ENCODE assay signal across 8 cellular contexts in the genomic region with DNA sequence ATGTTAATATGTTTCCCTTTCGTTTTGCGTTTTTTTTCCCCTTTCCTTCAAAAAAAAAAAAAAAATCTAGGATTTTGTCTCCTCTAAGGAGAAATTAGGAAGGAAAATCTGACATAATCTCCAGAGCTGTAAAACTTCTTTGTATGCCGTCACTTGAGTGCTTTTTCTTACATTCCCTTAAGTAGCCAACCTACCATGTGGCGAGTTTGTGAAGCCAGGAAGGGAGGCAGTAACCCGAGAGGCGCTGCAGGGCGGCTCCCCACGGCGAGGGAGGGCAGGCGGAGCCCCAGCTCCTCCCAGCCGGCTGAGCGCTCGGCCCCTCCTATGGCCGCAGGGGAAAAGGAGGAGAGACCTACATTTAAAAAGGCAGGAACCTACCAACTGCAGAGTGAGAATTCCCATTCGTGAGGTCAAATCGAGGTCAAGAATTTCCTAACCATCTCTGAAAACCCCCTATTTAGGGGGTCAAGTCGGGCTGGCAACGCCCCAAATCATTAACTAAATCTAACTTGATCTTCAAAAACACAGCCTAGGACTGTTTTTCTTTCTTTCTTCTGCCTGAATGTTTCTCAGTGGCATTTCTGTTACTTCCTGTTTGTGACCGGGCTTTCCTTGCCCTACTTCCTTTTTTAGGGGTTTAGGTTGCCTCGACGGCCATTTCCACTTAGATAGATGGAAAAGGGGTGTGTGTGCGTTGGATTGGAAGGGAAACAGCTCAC.
DNase-seq lines count a peak whose midpoint lies in the region; ATAC-seq lines count a peak whose summit lies in the region.

No MANE protein-coding gene starts in this region.

- no peaks in the 10 kb centered on the region for H3K36me3 Mint-ChIP-seq in activated CD8-positive, alpha-beta memory T cell treated with anti-CD3 and anti-CD28 coated beads, Interleukin-2, amount 10 ng/mL, durations not matched to agents 7 days and 5 days

- CTCF ChIA-PET in activated CD8-positive, alpha-beta memory T cell treated with anti-CD3 and anti-CD28 coated beads, Interleukin-2, amount 10 ng/mL, durations not matched to agents 7 days and 5 days (lab: Charles Lee): interaction anchor here (0.6 to 5.7 kb wide), 27 partner anchors 9 to 485 kb away, joined by 3 to 64 read pairs (median 6); partner anchors contain the start of gene TLR1

- no peaks in the 10 kb centered on the region for H3K9me3 Mint-ChIP-seq in activated CD8-positive, alpha-beta memory T cell treated with anti-CD3 and anti-CD28 coated beads, Interleukin-2, amount 10 ng/mL, durations not matched to agents 7 days and 5 days (ENCODE audit: low read depth)

- H4K8ac ChIP-seq in mesendoderm (ENCODE audit: low read depth, low read length): no peak overlapping the region

- no peak overlapping the region for H4K5ac ChIP-seq in mesendoderm (ENCODE audit: low read length)

- ATAC-seq in GM19467 (IDR thresholded peaks at IDR 0.05; ENCODE audit: unreplicated experiment): peak; percentile 94
- peak; percentile 95 for ATAC-seq in activated CD8-positive, alpha-beta memory T cell treated with anti-CD3 and anti-CD28 coated beads, Interleukin-2, amount 10 ng/mL, durations not matched to agents 7 days and 5 days

- H3K79me2 ChIP-seq in mesendoderm (ENCODE audit: control insufficient read depth, insufficient read depth, low read length): no peaks in the 10 kb centered on the region

- H3K4me2 ChIP-seq in mesendoderm (ENCODE audit: low read length): no peak overlapping the region

- no peak overlapping the region for H3K56ac ChIP-seq in mesendoderm (ENCODE audit: low read length)

- H3K23ac ChIP-seq in mesendoderm (ENCODE audit: low read length): no peak overlapping the region

- H3K27ac Mint-ChIP-seq in activated CD8-positive, alpha-beta memory T cell treated with anti-CD3 and anti-CD28 coated beads, Interleukin-2, amount 10 ng/mL, durations not matched to agents 7 days and 5 days: peak overlapping the region; percentile 84

- H2BK120ac ChIP-seq in mesendoderm (ENCODE audit: low read depth, low read length): no peak overlapping the region

- peak overlapping the region; percentile 62 for H3K4me3 Mint-ChIP-seq in activated CD8-positive, alpha-beta memory T cell treated with anti-CD3 and anti-CD28 coated beads, Interleukin-2, amount 10 ng/mL, durations not matched to agents 7 days and 5 days

- H3K27me3 ChIP-seq in endocrine pancreas (ENCODE audit: control insufficient read depth, insufficient read depth, low read length) (no peaks in the 10 kb centered on the region), mesendoderm (ENCODE audit: insufficient read depth, low read length, poor library complexity) (no peaks in the 10 kb centered on the region)

- peaks cover 35% of the 10 kb centered on the region for H3K4me1 Mint-ChIP-seq in activated CD8-positive, alpha-beta memory T cell treated with anti-CD3 and anti-CD28 coated beads, Interleukin-2, amount 10 ng/mL, durations not matched to agents 7 days and 5 days

- no peak overlapping the region for H3K18ac ChIP-seq in mesendoderm (ENCODE audit: low read length)

- no peak overlapping the region for H2BK5ac ChIP-seq in mesendoderm (ENCODE audit: low read length)

- WGBS in mesendoderm (ENCODE audit: extremely low coverage, insufficient coverage, low lambda C conversion rate): no CpG with 5 or more reads among the region's 22 CpGs

- H3K36me3 ChIP-seq in endocrine pancreas (ENCODE audit: control insufficient read depth, insufficient read depth, low read length) (no peaks in the 10 kb centered on the region), mesendoderm (ENCODE audit: control insufficient read depth, insufficient read depth, low read length) (no peaks in the 10 kb centered on the region)

- no peaks in the 10 kb centered on the region for H3K9me3 ChIP-seq in endocrine pancreas (ENCODE audit: control insufficient read depth, low read length)

- H3K27me3 Mint-ChIP-seq in activated CD8-positive, alpha-beta memory T cell treated with anti-CD3 and anti-CD28 coated beads, Interleukin-2, amount 10 ng/mL, durations not matched to agents 7 days and 5 days: peaks cover 7% of the 10 kb centered on the region

- H3K9ac ChIP-seq in endocrine pancreas (ENCODE audit: control insufficient read depth, insufficient read depth, low read length) (peak overlapping the region; percentile 60), mesendoderm (ENCODE audit: low read length) (no peak overlapping the region)

- peaks cover 5% of the 10 kb centered on the region for H3K4me1 ChIP-seq in endocrine pancreas (ENCODE audit: control insufficient read depth, insufficient read depth, low read length)
- no peaks in the 10 kb centered on the region for H3K4me1 ChIP-seq in mesendoderm (ENCODE audit: control insufficient read depth, low read depth, low read length)

- no peak overlapping the region for H2AK5ac ChIP-seq in mesendoderm (ENCODE audit: low read length)

- H3K4me3 ChIP-seq in endocrine pancreas (ENCODE audit: control insufficient read depth, insufficient read depth, low read length) (peak overlapping the region; percentile 85), mesendoderm (ENCODE audit: low read length) (no peak overlapping the region)

- DNase-seq in CMK (ENCODE audit: low read depth): peak; percentile 81
- peak; percentile 91 for DNase-seq in HK-2 (ENCODE audit: unreplicated experiment)
- DNase-seq in NK-92 (lab: John Stamatoyannopoulos, UW; ENCODE audit: unreplicated experiment): peak; percentile 6
- DNase-seq in activated CD8-positive, alpha-beta memory T cell treated with anti-CD3 and anti-CD28 coated beads, Interleukin-2, amount 10 ng/mL, durations not matched to agents 7 days and 5 days: peak; percentile 84
- peak; percentile 98 for DNase-seq in mesendoderm
- peak; percentile 49 for DNase-seq in stimulated activated CD8-positive, alpha-beta memory T cell treated with anti-CD3 and anti-CD28 coated beads, Interleukin-12 subunit alpha, Interleukin-12 subunit beta, amount 100 ng/mL, for 4 hours (ENCODE audit: low read depth)

- no peak overlapping the region for H3K4ac ChIP-seq in mesendoderm (ENCODE audit: low read depth, low read length)

- no peak overlapping the region for H2BK15ac ChIP-seq in mesendoderm (replicated peaks; ENCODE audit: low read depth)

- no peaks in the 10 kb centered on the region for H3K79me1 ChIP-seq in mesendoderm (ENCODE audit: low read length)

- H3K27ac ChIP-seq in mesendoderm (ENCODE audit: low read depth, low read length): no peak overlapping the region

Comparison
In these comparisons a context has a peak if more than half of its experiments do, and no peak if none do; other contexts are left out.
1. DNase-seq: peak in every context shown above with its lines; median percentile 98 in mesendoderm; 91 in HK-2; 84 in activated CD8-positive, alpha-beta memory T cell treated with anti-CD3 and anti-CD28 coated beads, Interleukin-2, amount 10 ng/mL, durations not matched to agents 7 days and 5 days; 81 in CMK; 49 in stimulated activated CD8-positive, alpha-beta memory T cell treated with anti-CD3 and anti-CD28 coated beads, Interleukin-12 subunit alpha, Interleukin-12 subunit beta, amount 100 ng/mL, for 4 hours; 6 in NK-92.